ENCODE assay signal across 17 cellular contexts in the genomic region with DNA sequence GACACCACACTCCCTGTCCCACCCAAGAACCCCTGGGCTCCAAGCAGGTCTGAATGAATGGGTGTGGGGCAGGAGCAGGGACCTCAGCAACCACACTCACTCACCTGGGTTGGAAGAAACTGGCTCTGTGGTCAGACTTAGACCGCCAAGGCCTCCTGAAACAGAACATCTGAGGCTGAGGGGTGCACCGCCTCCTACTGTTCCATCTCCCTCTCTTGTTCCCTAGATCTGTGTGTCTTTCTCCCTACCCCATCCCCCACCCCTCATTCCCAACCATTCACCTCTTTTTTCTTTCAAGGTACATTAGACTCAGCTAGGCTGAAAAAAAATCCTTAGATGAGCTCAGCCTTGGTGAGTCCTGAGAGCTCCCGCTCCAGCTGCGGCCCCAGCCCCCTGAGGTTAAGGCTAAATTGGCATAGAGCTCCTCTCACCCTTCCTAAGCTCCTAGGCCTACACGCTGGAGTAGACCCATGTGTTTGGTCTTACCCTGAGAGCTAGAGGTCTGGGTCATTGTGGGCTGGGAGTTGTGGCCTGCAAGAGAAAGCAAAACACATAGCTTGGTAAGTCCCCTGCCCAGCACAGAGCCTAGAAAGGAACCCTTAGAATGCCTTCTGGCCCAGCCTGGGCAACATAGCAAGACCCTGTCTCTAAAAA. TPM values are rescaled to one million over a fixed set of nuclear protein-coding genes. Genes with fewer than 3 reads are reported as not detected.
DNase-seq lines count a peak whose midpoint lies in the region; ATAC-seq lines count a peak whose summit lies in the region.
"Had no signal": no experiment of that assay in that cellular context is flagged by ENCODE, and none has a peak within 500 bp of the region (broad histone marks: within the 10 kb centered on the region; RNA-seq: fewer than 3 reads in every experiment).

No MANE protein-coding gene starts in this region.

- H3K27ac Mint-ChIP-seq in activated T-helper 17 cell treated with anti-CD3 and anti-CD28 coated beads, Interleukin-2, amount 50 U/mL, for 72 hours = peak overlapping the region; percentile 96
- peak overlapping the region; percentile 96 for H3K27ac Mint-ChIP-seq in stimulated activated effector memory CD8-positive, alpha-beta T cell treated with anti-CD3 and anti-CD28 coated beads, Interleukin-12 subunit alpha, Interleukin-12 subunit beta, amount 100 ng/mL, for 72 hours
- H3K27ac Mint-ChIP-seq: endodermal cell, mesothelial cell of epicardium had no signal

- H3K27me3 Mint-ChIP-seq in activated T-helper 17 cell treated with anti-CD3 and anti-CD28 coated beads, Interleukin-2, amount 50 U/mL, for 72 hours = no peaks in the 10 kb centered on the region

- H3K36me3 Mint-ChIP-seq in activated T-helper 17 cell treated with anti-CD3 and anti-CD28 coated beads, Interleukin-2, amount 50 U/mL, for 72 hours (ENCODE audit: low read depth) = peaks cover 11% of the 10 kb centered on the region
- peaks cover 18% of the 10 kb centered on the region for H3K36me3 Mint-ChIP-seq in stimulated activated effector memory CD8-positive, alpha-beta T cell treated with anti-CD3 and anti-CD28 coated beads, Interleukin-12 subunit alpha, Interleukin-12 subunit beta, amount 100 ng/mL, for 72 hours
- H3K36me3 Mint-ChIP-seq: mesothelial cell of epicardium had no signal

- H3K9me3 Mint-ChIP-seq in activated T-helper 17 cell treated with anti-CD3 and anti-CD28 coated beads, Interleukin-2, amount 50 U/mL, for 72 hours = peaks cover 8% of the 10 kb centered on the region
- no peaks in the 10 kb centered on the region for H3K9me3 Mint-ChIP-seq in stimulated activated effector memory CD8-positive, alpha-beta T cell treated with anti-CD3 and anti-CD28 coated beads, Interleukin-12 subunit alpha, Interleukin-12 subunit beta, amount 100 ng/mL, for 72 hours
- H3K9me3 Mint-ChIP-seq: endodermal cell, mesothelial cell of epicardium had no signal

- peak; percentile 69 for DNase-seq in activated CD8-positive, alpha-beta memory T cell treated with anti-CD3 and anti-CD28 coated beads, Interleukin-2, amount 50 U/mL, for 48 hours
- DNase-seq in activated CD8-positive, alpha-beta memory T cell treated with anti-CD3 and anti-CD28 coated beads for 24 hours = no peak
- no peak for DNase-seq in stimulated activated effector memory CD8-positive, alpha-beta T cell treated with anti-CD3 and anti-CD28 coated beads, Interleukin-12 subunit alpha, Interleukin-12 subunit beta, amount 100 ng/mL, for 72 hours (ENCODE audit: low spot score in 2 of 2)
- DNase-seq in substantia nigra (lab: John Stamatoyannopoulos, UW) = no peak
- DNase-seq in NCI-H1436 (lab: John Stamatoyannopoulos, UW) = no peak
- DNase-seq in NOMO-1 treated with DMSO at 0.1 percent for 48 hours (lab: John Stamatoyannopoulos, UW; ENCODE audit: unreplicated experiment) = no peak
- DNase-seq: endodermal cell, gastrocnemius medialis, GOT3, NCI-H2081 treated with DMSO at 0.1 percent for 48 hours, SIG-M5, trophoblast cell had no signal

- peak; percentile 32 for ATAC-seq in HG02678 (IDR thresholded peaks at IDR 0.05; ENCODE audit: unreplicated experiment)
- ATAC-seq in activated T-helper 17 cell treated with anti-CD3 and anti-CD28 coated beads, Interleukin-2, amount 50 U/mL, for 72 hours (replicated peaks) = peak; percentile 34
- ATAC-seq in stimulated activated effector memory CD8-positive, alpha-beta T cell treated with anti-CD3 and anti-CD28 coated beads, Interleukin-12 subunit alpha, Interleukin-12 subunit beta, amount 100 ng/mL, for 72 hours = peak; percentile 26
- ATAC-seq: gastrocnemius medialis had no signal

- no peak overlapping the region for H3K27ac ChIP-seq in substantia nigra (ENCODE audit: low read depth, low read length, poor library complexity, severe bottlenecking)
- H3K27ac ChIP-seq: HL-60, parathyroid adenoma had no signal

- peaks cover 47% of the 10 kb centered on the region for H3K4me1 Mint-ChIP-seq in activated T-helper 17 cell treated with anti-CD3 and anti-CD28 coated beads, Interleukin-2, amount 50 U/mL, for 72 hours
- H3K4me1 Mint-ChIP-seq in stimulated activated effector memory CD8-positive, alpha-beta T cell treated with anti-CD3 and anti-CD28 coated beads, Interleukin-12 subunit alpha, Interleukin-12 subunit beta, amount 100 ng/mL, for 72 hours = peaks cover 83% of the 10 kb centered on the region

- peak overlapping the region; percentile 72 for H3K4me3 Mint-ChIP-seq in activated T-helper 17 cell treated with anti-CD3 and anti-CD28 coated beads, Interleukin-2, amount 50 U/mL, for 72 hours
- H3K4me3 Mint-ChIP-seq in stimulated activated effector memory CD8-positive, alpha-beta T cell treated with anti-CD3 and anti-CD28 coated beads, Interleukin-12 subunit alpha, Interleukin-12 subunit beta, amount 100 ng/mL, for 72 hours = peak overlapping the region; percentile 74
- H3K4me3 Mint-ChIP-seq: endodermal cell, mesothelial cell of epicardium had no signal

RNA-seq across cellular contexts. Expression of gene ECSCR, which starts 4.8 kb away (rescaled TPM):
- total RNA-seq in activated T-helper 17 cell treated with anti-CD3 and anti-CD28 coated beads, Interleukin-2, amount 50 U/mL, for 72 hours = 1 to 10 TPM; 3.3 to 4.1 TPM
- total RNA-seq: mesothelial cell of epicardium had no signal

RNA-seq across cellular contexts. Expression of gene SMIM33, which starts 13.0 kb away (rescaled TPM):
- total RNA-seq in activated T-helper 17 cell treated with anti-CD3 and anti-CD28 coated beads, Interleukin-2, amount 50 U/mL, for 72 hours = under 1 TPM; 0.54 to 0.90 TPM
- total RNA-seq: endodermal cell, gastrocnemius medialis, mesothelial cell of epicardium had no signal

RNA-seq across cellular contexts. Expression of gene DNAJC18, which starts 18.5 kb away (rescaled TPM):
- 10 to 100 TPM; 23.4 to 41.5 TPM for total RNA-seq in activated T-helper 17 cell treated with anti-CD3 and anti-CD28 coated beads, Interleukin-2, amount 50 U/mL, for 72 hours

RNA-seq across cellular contexts. Expression of gene STING1, which starts 24.8 kb away (rescaled TPM):
- total RNA-seq in activated T-helper 17 cell treated with anti-CD3 and anti-CD28 coated beads, Interleukin-2, amount 50 U/mL, for 72 hours = 100 to 1,000 TPM; 360 to 423 TPM

RNA-seq across cellular contexts. Expression of gene SPATA24, which starts 53.9 kb away (rescaled TPM):
- 1 to 10 TPM; 5.6 to 9.2 TPM for total RNA-seq in activated T-helper 17 cell treated with anti-CD3 and anti-CD28 coated beads, Interleukin-2, amount 50 U/mL, for 72 hours
